Comparison of ENCODE assay signal across 31 cellular contexts in the genomic region with DNA sequence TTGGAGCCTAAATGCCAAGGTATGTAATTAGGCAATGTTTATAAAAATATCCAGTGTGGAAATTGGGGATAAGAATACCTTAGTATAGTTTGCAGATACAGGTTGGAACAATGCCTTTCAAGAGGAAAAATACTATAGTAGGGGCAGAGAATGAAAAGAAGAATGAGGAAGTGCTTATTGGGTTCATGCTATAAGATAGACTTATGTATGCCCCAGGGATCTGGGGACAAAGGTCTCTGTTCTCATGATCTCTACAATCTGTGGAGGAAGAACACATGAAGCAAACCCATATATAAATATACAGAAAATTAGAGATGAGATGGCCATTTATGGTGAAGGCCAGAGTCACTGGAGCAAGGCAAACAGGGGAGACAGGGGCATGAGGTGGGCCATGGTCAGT.
"Had no signal": no experiment of that assay in that cellular context is flagged by ENCODE, and none has a peak within 500 bp of the region (broad histone marks: within the 10 kb centered on the region; RNA-seq: fewer than 3 reads in every experiment).

No MANE protein-coding gene starts in this region.

- H3K4me3 ChIP-seq: coronary artery, esophagus muscularis mucosa, heart right ventricle, lower lobe of right lung, neural progenitor cell, right atrium auricular region, smooth muscle cell, suprapubic skin, transverse colon, vagina had no signal

- H3K27ac ChIP-seq: coronary artery, esophagus muscularis mucosa, foreskin keratinocyte, heart right ventricle, lower lobe of right lung, neural progenitor cell, parathyroid adenoma, right atrium auricular region, suprapubic skin, transverse colon, vagina had no signal

- H3K9ac ChIP-seq: neural progenitor cell, parathyroid adenoma had no signal

- DNase-seq: dermis blood vessel endothelial cell; effector memory CD4-positive, alpha-beta T cell; foreskin keratinocyte; glutamatergic neuron; heart right ventricle; hypothalamus; immature natural killer cell; islet precursor cell; kidney glomerular epithelial cell; left ventricle myocardium superior; lower lobe of right lung; naive thymus-derived CD4-positive, alpha-beta T cell; stimulated activated CD4-positive, alpha-beta T cell treated with anti-CD3 and anti-CD28 coated beads, Interleukin-12 subunit alpha, Interleukin-12 subunit beta, amount 100 ng/mL, for 4 hours; stimulated activated CD4-positive, alpha-beta T cell treated with anti-CD3 and anti-CD28 coated beads, Interleukin-1b, Interleukin-23, amount 100 ng/mL, for 48 hours; stimulated activated CD4-positive, alpha-beta T cell treated with anti-CD3 and anti-CD28 coated beads, Interleukin-4, amount 100 ng/mL, for 1 hour; stimulated activated CD8-positive, alpha-beta memory T cell treated with anti-CD3 and anti-CD28 coated beads, Interleukin-4, amount 100 ng/mL, for 48 hours; stimulated activated naive CD4-positive, alpha-beta T cell; stimulated activated naive CD8-positive, alpha-beta T cell treated with anti-CD3 and anti-CD28 coated beads, Interleukin-15, amount 100 ng/mL, for 72 hours; transverse colon had no signal

- H3K4me2 ChIP-seq: neural progenitor cell, smooth muscle cell had no signal

- H3K36me3 ChIP-seq: esophagus muscularis mucosa, heart right ventricle, lower lobe of right lung, neural progenitor cell, right atrium auricular region, suprapubic skin, transverse colon, vagina had no signal

- H3K9me3 Mint-ChIP-seq: immature natural killer cell; mesothelial cell of epicardium; nephron; neural progenitor cell; stimulated activated naive CD8-positive, alpha-beta T cell treated with anti-CD3 and anti-CD28 coated beads, Interleukin-15, amount 100 ng/mL, for 72 hours had no signal

- H3K9me3 ChIP-seq: esophagus muscularis mucosa, heart right ventricle, lower lobe of right lung, right atrium auricular region, suprapubic skin, transverse colon, vagina had no signal

- H3K27ac Mint-ChIP-seq: immature natural killer cell; naive thymus-derived CD4-positive, alpha-beta T cell; nephron; neural progenitor cell; progenitor cell of endocrine pancreas had no signal

- H3K4me3 Mint-ChIP-seq: immature natural killer cell; mesothelial cell of epicardium; naive thymus-derived CD4-positive, alpha-beta T cell; nephron; neural progenitor cell; stimulated activated naive CD8-positive, alpha-beta T cell treated with anti-CD3 and anti-CD28 coated beads, Interleukin-15, amount 100 ng/mL, for 72 hours had no signal

- H3K79me2 ChIP-seq: parathyroid adenoma had no signal

- ATAC-seq: foreskin keratinocyte; heart right ventricle; left ventricle myocardium superior; lower lobe of right lung; naive thymus-derived CD4-positive, alpha-beta T cell; sciatic nerve; stimulated activated naive CD8-positive, alpha-beta T cell treated with anti-CD3 and anti-CD28 coated beads, Interleukin-15, amount 100 ng/mL, for 72 hours had no signal

- H3K4me1 ChIP-seq: foreskin keratinocyte, parathyroid adenoma, suprapubic skin, vagina had no signal

- H3K4me1 Mint-ChIP-seq: naive thymus-derived CD4-positive, alpha-beta T cell; nephron; stimulated activated naive CD8-positive, alpha-beta T cell treated with anti-CD3 and anti-CD28 coated beads, Interleukin-15, amount 100 ng/mL, for 72 hours had no signal

- H3K36me3 Mint-ChIP-seq: mesothelial cell of epicardium; naive thymus-derived CD4-positive, alpha-beta T cell; neural progenitor cell had no signal

- H3K27me3 Mint-ChIP-seq: progenitor cell of endocrine pancreas; stimulated activated naive CD8-positive, alpha-beta T cell treated with anti-CD3 and anti-CD28 coated beads, Interleukin-15, amount 100 ng/mL, for 72 hours had no signal

- H3K27me3 ChIP-seq: esophagus muscularis mucosa, foreskin keratinocyte, neural progenitor cell, right atrium auricular region, suprapubic skin, transverse colon, vagina had no signal

- H2AFZ ChIP-seq: neural progenitor cell, parathyroid adenoma had no signal
